12 cellular contexts compared by ENCODE assay signal in the genomic region with DNA sequence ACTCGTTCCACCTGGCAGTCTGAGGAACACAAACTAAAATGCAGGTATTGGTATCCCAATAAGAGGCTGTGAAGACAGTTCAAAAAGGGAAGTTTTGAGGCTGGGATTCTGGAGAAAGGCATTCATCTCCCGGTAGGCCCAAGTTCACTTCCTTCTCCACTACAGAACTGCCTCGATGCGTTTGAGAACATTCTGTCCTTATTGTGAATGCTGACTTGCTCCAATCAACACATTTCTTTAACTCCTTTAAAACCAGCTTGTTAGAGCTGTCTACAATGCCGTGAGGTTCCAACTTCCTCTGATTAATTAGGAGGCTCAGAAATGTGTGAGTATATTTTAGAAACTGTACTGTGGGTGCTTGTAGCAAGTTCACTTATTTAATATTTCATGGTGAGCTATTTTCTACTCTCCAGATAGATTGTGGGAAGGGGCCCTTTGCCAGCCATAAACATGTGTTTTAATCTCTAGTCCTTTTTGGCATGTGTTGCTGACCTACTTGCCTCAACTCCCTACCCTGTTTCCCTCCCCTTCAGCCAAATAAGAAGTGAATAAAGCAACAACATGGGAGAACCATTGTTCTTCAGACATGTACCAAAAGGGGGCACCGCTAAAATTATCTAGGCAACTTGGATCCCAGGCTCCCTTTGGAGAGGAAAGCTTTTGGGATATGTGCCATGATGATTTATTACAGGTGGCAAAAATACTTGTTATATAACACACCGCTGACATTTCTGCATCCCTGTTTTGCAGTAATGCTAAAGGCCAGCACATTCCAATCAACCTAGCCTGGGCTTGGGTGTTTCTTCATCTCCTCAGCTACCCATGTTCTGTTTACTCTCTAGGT.
A peak's percentile ranks its signal among the peaks of the same experiment; 100 is the strongest.
DNase-seq lines count a peak whose midpoint lies in the region; ATAC-seq, FAIRE-seq and TF ChIP-seq lines count a peak whose summit lies in the region.
"Had no signal": no experiment of that assay in that cellular context is flagged by ENCODE, and none has a peak within 500 bp of the region (broad histone marks: within the 10 kb centered on the region; RNA-seq: fewer than 3 reads in every experiment).

No MANE protein-coding gene starts in this region.

- H3K4me3 Mint-ChIP-seq in astrocyte (ENCODE audit: unreplicated experiment): no peak overlapping the region
- no peak overlapping the region for H3K4me3 Mint-ChIP-seq in natural killer cell treated with Interleukin-12 subunit alpha and Interleukin-12 subunit beta and Interleukin-15 and Interleukin-18, amount 100 ng/mL, for 72 hours
- H3K4me3 Mint-ChIP-seq in CD4-positive, alpha-beta memory T cell: no peak overlapping the region

- no peaks in the 10 kb centered on the region for H3K27me3 Mint-ChIP-seq in astrocyte (ENCODE audit: low read depth, unreplicated experiment)
- peaks cover 0 to 2% of the 10 kb centered on the region in 2 donors for H3K27me3 Mint-ChIP-seq in natural killer cell treated with Interleukin-12 subunit alpha and Interleukin-12 subunit beta and Interleukin-15 and Interleukin-18, amount 100 ng/mL, for 72 hours
- no peaks in the 10 kb centered on the region for H3K27me3 Mint-ChIP-seq in CD4-positive, alpha-beta memory T cell

- no peaks in the 10 kb centered on the region for H3K4me1 Mint-ChIP-seq in astrocyte (ENCODE audit: low read depth, unreplicated experiment)
- H3K4me1 Mint-ChIP-seq in natural killer cell treated with Interleukin-12 subunit alpha and Interleukin-12 subunit beta and Interleukin-15 and Interleukin-18, amount 100 ng/mL, for 72 hours (ENCODE audit: low read depth in 2 of 2): no peaks in the 10 kb centered on the region
- H3K4me1 Mint-ChIP-seq in CD4-positive, alpha-beta memory T cell: no peaks in the 10 kb centered on the region

- H2AFZ ChIP-seq in astrocyte (ENCODE audit: low read depth, low read length): no peak overlapping the region

- peaks cover 2% of the 10 kb centered on the region for H3K9me3 Mint-ChIP-seq in astrocyte (ENCODE audit: unreplicated experiment)
- no peaks in the 10 kb centered on the region for H3K9me3 Mint-ChIP-seq in natural killer cell treated with Interleukin-12 subunit alpha and Interleukin-12 subunit beta and Interleukin-15 and Interleukin-18, amount 100 ng/mL, for 72 hours
- peaks cover 0 to 15% (median 3%) of the 10 kb centered on the region in 8 donors for H3K9me3 Mint-ChIP-seq in CD4-positive, alpha-beta memory T cell

- WGBS in heart right ventricle, 2 donors: 48 to 52% methylated on average over 7 of the region's 7 CpGs

- no peaks in the 10 kb centered on the region for H3K4me1 ChIP-seq in astrocyte (ENCODE audit: insufficient read depth, low read length)
- H3K4me1 ChIP-seq in heart right ventricle: peaks cover 0 to 11% (median 7%) of the 10 kb centered on the region in 9 donors
- H3K4me1 ChIP-seq in gastrocnemius medialis: peaks cover 27 to 35% of the 10 kb centered on the region in 2 donors
- H3K4me1 ChIP-seq in CD4-positive, alpha-beta memory T cell (ENCODE audit: insufficient read depth, low read length): no peaks in the 10 kb centered on the region

- no peak overlapping the region for H3K27ac ChIP-seq in astrocyte (ENCODE audit: low read depth, low read length)
- peak overlapping the region in 8 of 10 donors; percentile 27 to 58 (median 39) for H3K27ac ChIP-seq in heart right ventricle
- H3K27ac ChIP-seq in gastrocnemius medialis: peak overlapping the region; percentile 5 to 69 (median 49)
- H3K27ac ChIP-seq in CD4-positive, alpha-beta memory T cell (ENCODE audit: low read depth, low read length): no peak overlapping the region
- H3K27ac ChIP-seq: RWPE1 had no signal

- DNase-seq in CD1c-positive myeloid dendritic cell (ENCODE audit: extremely low spot score): peak; percentile 7
- DNase-seq in astrocyte (ENCODE audit: low read depth): peak; percentile 19
- no peak for DNase-seq in heart right ventricle
- peak in 1 of 2 donors; percentile 39 for DNase-seq in gastrocnemius medialis
- no peak for DNase-seq in natural killer cell treated with Interleukin-12 subunit alpha and Interleukin-12 subunit beta and Interleukin-15 and Interleukin-18, amount 100 ng/mL, for 72 hours (ENCODE audit: low spot score)
- DNase-seq in posterior cingulate gyrus: no peak
- no peak for DNase-seq in CD4-positive, alpha-beta memory T cell
- DNase-seq: GOT3, NCI-H446 treated with DMSO at 0.1 percent for 48 hours, trophoblast cell had no signal

- no peaks in the 10 kb centered on the region for H3K9me3 ChIP-seq in astrocyte (ENCODE audit: insufficient read depth, low read depth, low read length)
- H3K9me3 ChIP-seq in heart right ventricle: no peaks in the 10 kb centered on the region
- no peaks in the 10 kb centered on the region for H3K9me3 ChIP-seq in gastrocnemius medialis
- H3K9me3 ChIP-seq in CD4-positive, alpha-beta memory T cell (ENCODE audit: control insufficient read depth in 1 of 2, low read length in 2 of 2): no peaks in the 10 kb centered on the region

- no peaks in the 10 kb centered on the region for H3K79me2 ChIP-seq in astrocyte (ENCODE audit: insufficient read depth, low read length)

- H3K9ac ChIP-seq in astrocyte (ENCODE audit: low read length): no peak overlapping the region

- no peaks in the 10 kb centered on the region for H3K36me3 Mint-ChIP-seq in astrocyte (ENCODE audit: low read depth, unreplicated experiment)
- no peaks in the 10 kb centered on the region for H3K36me3 Mint-ChIP-seq in natural killer cell treated with Interleukin-12 subunit alpha and Interleukin-12 subunit beta and Interleukin-15 and Interleukin-18, amount 100 ng/mL, for 72 hours
- H3K36me3 Mint-ChIP-seq in CD4-positive, alpha-beta memory T cell: no peaks in the 10 kb centered on the region

- H3K4me3 ChIP-seq in astrocyte (ENCODE audit: insufficient read depth, low read depth, low read length) (no peak overlapping the region), heart right ventricle (no peak overlapping the region), gastrocnemius medialis (no peak overlapping the region)
- H3K4me3 ChIP-seq in CD4-positive, alpha-beta memory T cell (ENCODE audit: low read length in 2 of 2): no peak overlapping the region

- intact Hi-C loops in heart right ventricle (cut with DNase I) (no loop called here), gastrocnemius medialis (cut with DNase I; ENCODE audit: low total_unique reads) (loop anchor here (5.0 kb wide), 1 partner anchor 232 kb away; no protein-coding TSS in a partner anchor), posterior cingulate gyrus (cut with DNase I) (no loop called here)
- intact Hi-C loops in CD4-positive, alpha-beta memory T cell (cut with micrococcal nuclease): no loop called here

- no peak for TF ChIP-seq POLR2A in gastrocnemius medialis (IDR thresholded peaks at IDR 0.05)

- H3K27me3 ChIP-seq in astrocyte (ENCODE audit: insufficient read depth, low read length) (no peaks in the 10 kb centered on the region), heart right ventricle (no peaks in the 10 kb centered on the region), gastrocnemius medialis (no peaks in the 10 kb centered on the region)
- no peaks in the 10 kb centered on the region for H3K27me3 ChIP-seq in CD4-positive, alpha-beta memory T cell (ENCODE audit: insufficient read depth, low read length)

- CTCF ChIA-PET in CD4-positive, alpha-beta memory T cell (lab: Charles Lee; ENCODE audit: partially characterized antibody): no interaction called here

- TF ChIP-seq CTCF in astrocyte (IDR thresholded peaks at IDR 0.05; ENCODE audit: insufficient read depth, low read depth, low read length) (no peak), heart right ventricle (IDR thresholded peaks at IDR 0.05) (peak in 2 of 9 donors; percentile 8 to 19), gastrocnemius medialis (IDR thresholded peaks at IDR 0.05 in 4 of 5, conservative IDR thresholded peaks at IDR 0.05 in 1 of 5) (no peak)

- no peaks in the 10 kb centered on the region for H4K20me1 ChIP-seq in astrocyte (ENCODE audit: insufficient read depth, low read length)

- ATAC-seq in heart right ventricle (peak in 5 of 8 donors; percentile 33 to 84 (median 61)), gastrocnemius medialis (peak; percentile 79 to 80), GM21717 (IDR thresholded peaks at IDR 0.05; ENCODE audit: unreplicated experiment) (no peak)
- no peak for ATAC-seq in natural killer cell treated with Interleukin-12 subunit alpha and Interleukin-12 subunit beta and Interleukin-15 and Interleukin-18, amount 100 ng/mL, for 72 hours

- H3K4me2 ChIP-seq in astrocyte (ENCODE audit: low read length): no peak overlapping the region

- in situ Hi-C loops in gastrocnemius medialis (cut with MboI; ENCODE audit: low sequenced_read_pairs in 4 of 4): no loop called here

- H3K27ac Mint-ChIP-seq in astrocyte (ENCODE audit: unreplicated experiment): no peak overlapping the region
- no peak overlapping the region for H3K27ac Mint-ChIP-seq in natural killer cell treated with Interleukin-12 subunit alpha and Interleukin-12 subunit beta and Interleukin-15 and Interleukin-18, amount 100 ng/mL, for 72 hours
- H3K27ac Mint-ChIP-seq in CD4-positive, alpha-beta memory T cell: no peak overlapping the region

- H3K36me3 ChIP-seq in astrocyte (ENCODE audit: insufficient read depth, low read length): no peaks in the 10 kb centered on the region
- no peaks in the 10 kb centered on the region for H3K36me3 ChIP-seq in heart right ventricle
- no peaks in the 10 kb centered on the region for H3K36me3 ChIP-seq in gastrocnemius medialis
- H3K36me3 ChIP-seq in CD4-positive, alpha-beta memory T cell (ENCODE audit: insufficient read depth, low read length): no peaks in the 10 kb centered on the region

- POLR2A ChIA-PET in CD4-positive, alpha-beta memory T cell (lab: Charles Lee; ENCODE audit: partially characterized antibody): no interaction called here

- FAIRE-seq in astrocyte (lab: Jason Lieb, UNC): no peak

Comparison
In these comparisons a context has a peak if more than half of its experiments do, and no peak if none do; other contexts are left out.
1. DNase-seq: peak in CD1c-positive myeloid dendritic cell (single experiment) and astrocyte (single experiment); none in heart right ventricle (0 of 2), natural killer cell treated with Interleukin-12 subunit alpha and Interleukin-12 subunit beta and Interleukin-15 and Interleukin-18, amount 100 ng/mL, for 72 hours (single experiment), posterior cingulate gyrus (0 of 10) and CD4-positive, alpha-beta memory T cell (0 of 5).
2. H3K27ac ChIP-seq: peak in heart right ventricle (8 of 10) and gastrocnemius medialis (4 of 4); none in astrocyte (single experiment) and CD4-positive, alpha-beta memory T cell (single experiment).
3. ATAC-seq: peak in heart right ventricle (5 of 8) and gastrocnemius medialis (2 of 2); none in GM21717 (single experiment) and natural killer cell treated with Interleukin-12 subunit alpha and Interleukin-12 subunit beta and Interleukin-15 and Interleukin-18, amount 100 ng/mL, for 72 hours (0 of 2).